17 cellular contexts compared by ENCODE assay signal in the genomic region with DNA sequence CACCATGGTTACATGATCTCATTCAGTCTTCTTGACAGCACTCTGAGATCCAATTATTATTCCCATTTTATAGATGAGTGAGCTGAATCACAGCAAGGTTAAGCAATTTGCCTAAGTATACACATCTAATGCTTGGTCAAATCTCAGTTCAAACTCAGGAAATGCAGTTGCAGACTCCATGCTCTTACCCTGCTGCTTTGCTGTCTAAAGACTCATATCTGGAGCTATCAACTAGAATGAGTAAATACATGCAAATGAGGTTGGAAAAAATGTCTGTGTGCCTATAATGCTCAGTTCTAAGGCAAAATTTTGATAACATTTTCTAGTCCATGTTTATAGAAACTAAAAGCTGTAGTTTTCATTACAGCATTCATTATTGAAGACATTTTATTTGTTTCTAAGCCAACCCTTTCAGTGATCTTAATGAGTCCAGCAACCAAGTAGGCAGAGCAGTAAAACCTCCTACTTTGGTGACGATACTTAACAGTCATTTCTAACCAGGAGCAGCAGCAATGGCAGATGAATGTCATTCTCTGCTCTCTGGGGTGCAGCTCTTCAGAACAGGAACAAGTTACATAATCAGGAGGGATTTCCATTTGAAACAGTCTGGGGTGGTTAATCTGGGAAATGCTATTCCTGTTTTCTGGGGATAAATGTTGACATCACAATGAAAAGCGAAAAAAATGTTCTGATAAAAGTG.
A peak's percentile ranks its signal among the peaks of the same experiment; 100 is the strongest.
DNase-seq lines count a peak whose midpoint lies in the region; ATAC-seq and TF ChIP-seq lines count a peak whose summit lies in the region.
"Had no signal": no experiment of that assay in that cellular context is flagged by ENCODE, and none has a peak within 500 bp of the region (broad histone marks: within the 10 kb centered on the region; RNA-seq: fewer than 3 reads in every experiment).

No MANE protein-coding gene starts in this region.

- H3K9me3 Mint-ChIP-seq in activated T-helper 17 cell treated with anti-CD3 and anti-CD28 coated beads, Interleukin-2, amount 50 U/mL, for 72 hours = peaks cover 3% of the 10 kb centered on the region
- peaks cover 0 to 13% of the 10 kb centered on the region in 2 experiments; a peak in 3 of 5 replicates for H3K9me3 Mint-ChIP-seq in H9

- no peak overlapping the region for H4K5ac ChIP-seq in H9 (ENCODE audit: insufficient read length, low read depth, low read length)

- H3K4me1 Mint-ChIP-seq in activated T-helper 17 cell treated with anti-CD3 and anti-CD28 coated beads, Interleukin-2, amount 50 U/mL, for 72 hours = no peaks in the 10 kb centered on the region
- H3K4me1 Mint-ChIP-seq in H9 = peaks cover 6% of the 10 kb centered on the region in 2 experiments
- H3K4me1 Mint-ChIP-seq: B cell, T-cell had no signal

- no peaks in the 10 kb centered on the region for H3K36me3 Mint-ChIP-seq in activated T-helper 17 cell treated with anti-CD3 and anti-CD28 coated beads, Interleukin-2, amount 50 U/mL, for 72 hours (ENCODE audit: low read depth)
- peaks cover 3 to 8% (median 7%) of the 10 kb centered on the region in 3 experiments for H3K36me3 Mint-ChIP-seq in H9 (ENCODE audit: insufficient read depth in 1 of 3, low read depth in 3 of 3)
- H3K36me3 Mint-ChIP-seq: T-cell had no signal

- H3K4me2 ChIP-seq in smooth muscle cell = no peak overlapping the region
- H3K4me2 ChIP-seq in H9 (ENCODE audit: insufficient read depth, insufficient read length, low read length) = no peak overlapping the region
- H3K4me2 ChIP-seq: PC-9 had no signal

- ATAC-seq in GM19351 (IDR thresholded peaks at IDR 0.05; ENCODE audit: unreplicated experiment) (peak; percentile 58), HG03060 (IDR thresholded peaks at IDR 0.05; ENCODE audit: low read depth, unreplicated experiment) (peak; percentile 48), GM21367 (IDR thresholded peaks at IDR 0.05; ENCODE audit: unreplicated experiment) (no peak)
- ATAC-seq in activated T-helper 17 cell treated with anti-CD3 and anti-CD28 coated beads, Interleukin-2, amount 50 U/mL, for 72 hours (replicated peaks) = peak; percentile 28
- ATAC-seq: T-cell had no signal

- no peak overlapping the region for H3K56ac ChIP-seq in H9 (ENCODE audit: insufficient read length, low read depth, low read length)

- H3K79me1 ChIP-seq in H9 (ENCODE audit: insufficient read depth, low read depth, low read length, poor library complexity, severe bottlenecking) = no peaks in the 10 kb centered on the region

- H3K79me2 ChIP-seq in smooth muscle cell (ENCODE audit: low read depth) (no peaks in the 10 kb centered on the region), H9 (ENCODE audit: insufficient read depth, low read length) (no peaks in the 10 kb centered on the region)

- WGBS in smooth muscle cell (ENCODE audit: low lambda C conversion rate) = 60% methylated on average over 2 of the region's 2 CpGs
- no CpG with 5 or more reads among the region's 2 CpGs for WGBS in H9 (ENCODE audit: extremely low coverage, insufficient read length, low lambda C conversion rate)

- H3K23ac ChIP-seq in H9 (ENCODE audit: insufficient read length, low read depth, low read length) = no peak overlapping the region

- no peak overlapping the region for H3T11ph ChIP-seq in H9 (ENCODE audit: low read length)

- H3K18ac ChIP-seq in H9 (ENCODE audit: insufficient read length, low read depth, low read length) = no peak overlapping the region

- H2AFZ ChIP-seq in smooth muscle cell (ENCODE audit: low read depth) (peak overlapping the region; percentile 9), H9 (ENCODE audit: low read length) (no peak overlapping the region)
- H2AFZ ChIP-seq: PC-9 had no signal

- H3K4ac ChIP-seq in H9 (ENCODE audit: low read depth, low read length) = no peak overlapping the region

- H2BK120ac ChIP-seq in H9 (ENCODE audit: low read depth, low read length, poor library complexity, severe bottlenecking) = no peak overlapping the region

- no peaks in the 10 kb centered on the region for H3K36me3 ChIP-seq in smooth muscle cell (ENCODE audit: low read depth)
- H3K36me3 ChIP-seq: HAP-1 had no signal

- H3K27ac ChIP-seq in smooth muscle cell (ENCODE audit: low read depth) (no peak overlapping the region), H9 (ENCODE audit: insufficient read length, low read depth, low read length) (no peak overlapping the region), dorsolateral prefrontal cortex (no peak overlapping the region)
- H3K27ac ChIP-seq: PC-9 had no signal

- H2AK5ac ChIP-seq in H9 (ENCODE audit: insufficient read length, low read length) = no peak overlapping the region

- H4K91ac ChIP-seq in H9 (ENCODE audit: insufficient read length, low read depth, low read length) = no peak overlapping the region

- H2BK12ac ChIP-seq in H9 (ENCODE audit: insufficient read length, low read depth, low read length) = no peak overlapping the region

- H4K20me1 ChIP-seq in smooth muscle cell (ENCODE audit: low read depth) (no peaks in the 10 kb centered on the region), H9 (ENCODE audit: control insufficient read depth, insufficient read depth, insufficient read length) (no peaks in the 10 kb centered on the region)

- H3K4me3 ChIP-seq in smooth muscle cell = no peak overlapping the region
- no peak overlapping the region for H3K4me3 ChIP-seq in dorsolateral prefrontal cortex
- H3K4me3 ChIP-seq: HAP-1, PC-9 had no signal

- TF ChIP-seq CTCF in smooth muscle cell (IDR thresholded peaks at IDR 0.05; ENCODE audit: borderline replicate concordance, insufficient read depth, poor library complexity, severe bottlenecking) (no peak), H9 (conservative IDR thresholded peaks at IDR 0.05) (no peak), dorsolateral prefrontal cortex (IDR thresholded peaks at IDR 0.05 in 54 of 56, conservative IDR thresholded peaks at IDR 0.05 in 2 of 56; ENCODE audit: low read depth in 1 of 56, partially characterized antibody in 56 of 56) (no peak)

- DNase-seq in smooth muscle cell (lab: John Stamatoyannopoulos, UW; ENCODE audit: unreplicated experiment) (no peak), H9 (no peak), dorsolateral prefrontal cortex (no peak)
- DNase-seq: CD4-positive, alpha-beta T cell; DND-41; GF-D8; NCI-H1436; NCI-H2081; NCI-H524; PC-9; T-cell had no signal

- H3K9ac ChIP-seq in smooth muscle cell (ENCODE audit: low read depth) (no peak overlapping the region), H9 (ENCODE audit: extremely low read depth, insufficient read length, low read length) (no peak overlapping the region)

- no peak overlapping the region for H3K4me3 Mint-ChIP-seq in activated T-helper 17 cell treated with anti-CD3 and anti-CD28 coated beads, Interleukin-2, amount 50 U/mL, for 72 hours
- no peak overlapping the region for H3K4me3 Mint-ChIP-seq in H9
- H3K4me3 Mint-ChIP-seq: B cell; CD4-positive, alpha-beta T cell; T-cell had no signal

- peaks cover 8% of the 10 kb centered on the region for H3K27me3 Mint-ChIP-seq in activated T-helper 17 cell treated with anti-CD3 and anti-CD28 coated beads, Interleukin-2, amount 50 U/mL, for 72 hours
- H3K27me3 Mint-ChIP-seq in H9 (ENCODE audit: low read depth) = no peaks in the 10 kb centered on the region

- H4K8ac ChIP-seq in H9 (replicated peaks; ENCODE audit: insufficient read length, low read depth, low read length) = no peak overlapping the region

- no peaks in the 10 kb centered on the region for H3F3A ChIP-seq in smooth muscle cell (ENCODE audit: low read depth)

- H2BK20ac ChIP-seq in H9 (ENCODE audit: low read depth, low read length, poor library complexity, severe bottlenecking) = no peak overlapping the region

- no peak overlapping the region for H2BK5ac ChIP-seq in H9 (ENCODE audit: insufficient read length, low read length)

- no peaks in the 10 kb centered on the region for H3K9me3 ChIP-seq in smooth muscle cell (replicated peaks; ENCODE audit: low read depth)
- H3K9me3 ChIP-seq in H9 (ENCODE audit: control insufficient read depth, low read depth, low read length) = no peaks in the 10 kb centered on the region

- no peaks in the 10 kb centered on the region for H3K23me2 ChIP-seq in H9 (ENCODE audit: insufficient read length, low read depth, low read length, poor library complexity, severe bottlenecking)

- H3K27me3 ChIP-seq in smooth muscle cell (ENCODE audit: low read depth) (no peaks in the 10 kb centered on the region), H9 (ENCODE audit: insufficient read depth, low read length) (no peaks in the 10 kb centered on the region), dorsolateral prefrontal cortex (no peaks in the 10 kb centered on the region)

- H3K14ac ChIP-seq in H9 (ENCODE audit: insufficient read depth, low read length) = no peak overlapping the region

- H2BK15ac ChIP-seq in H9 (ENCODE audit: low read depth, low read length) = no peak overlapping the region

- H3K4me1 ChIP-seq in smooth muscle cell (ENCODE audit: low read depth) (no peaks in the 10 kb centered on the region), H9 (ENCODE audit: insufficient read depth, low read length) (no peaks in the 10 kb centered on the region)
- H3K4me1 ChIP-seq: HAP-1 had no signal

- H3K27ac Mint-ChIP-seq in activated T-helper 17 cell treated with anti-CD3 and anti-CD28 coated beads, Interleukin-2, amount 50 U/mL, for 72 hours = no peak overlapping the region
- H3K27ac Mint-ChIP-seq in H9 = no peak overlapping the region
- H3K27ac Mint-ChIP-seq: B cell; CD4-positive, alpha-beta T cell; T-cell had no signal

- intact Hi-C loops in dorsolateral prefrontal cortex (cut with DNase I) = no loop called here
